Comparison of ENCODE assay signal across 23 cellular contexts in genomic region chr11:26228778-26229177, GRCh38.
DNase-seq lines count a peak whose midpoint lies in the region; ATAC-seq and TF ChIP-seq lines count a peak whose summit lies in the region.
"Had no signal": no experiment of that assay in that cellular context is flagged by ENCODE, and none has a peak within 500 bp of the region (broad histone marks: within the 10 kb centered on the region; RNA-seq: fewer than 3 reads in every experiment).

No MANE protein-coding gene starts in this region.

- H3K18ac ChIP-seq in IMR-90 (ENCODE audit: low read depth, low read length): peak overlapping the region; percentile 79

- H3K9me3 ChIP-seq in IMR-90 (ENCODE audit: control insufficient read depth, insufficient read depth, low read length) (no peaks in the 10 kb centered on the region), stomach (no peaks in the 10 kb centered on the region)
- H3K9me3 ChIP-seq: breast epithelium, left lung had no signal

- peak overlapping the region; percentile 86 for H2BK120ac ChIP-seq in IMR-90 (ENCODE audit: low read depth, low read length)

- peak overlapping the region; percentile 50 for H4K91ac ChIP-seq in IMR-90 (ENCODE audit: insufficient read depth, low read depth, low read length)

- no peak overlapping the region for H3K27ac Mint-ChIP-seq in activated CD4-positive, alpha-beta memory T cell treated with anti-CD3 and anti-CD28 coated beads, Interleukin-2, amount 10 ng/mL, durations not matched to agents 7 days and 5 days
- H3K27ac Mint-ChIP-seq: activated CD8-positive, alpha-beta memory T cell treated with anti-CD3 and anti-CD28 coated beads, Interleukin-2, amount 10 ng/mL, durations not matched to agents 7 days and 5 days; activated T-helper 2 cell treated with anti-CD3 and anti-CD28 coated beads, Interferon-gamma antibody, Interleukin-2, Interleukin-4, amounts not matched to agents 10 μg/mL and 5 μg/mL and 100 μg/mL, durations not matched to agents 14 hours and 24 hours and 36 hours; nephron progenitor cell; stimulated activated naive CD8-positive, alpha-beta T cell treated with anti-CD3 and anti-CD28 coated beads, Interleukin-15, Interleukin-2, amounts not matched to agents 100 ng/mL and 50 ng/mL, for 24 hours had no signal

- peaks cover 3% of the 10 kb centered on the region; the same call in 1 of the 2 replicates for H3K9me1 ChIP-seq in IMR-90 (ENCODE audit: insufficient read depth, low read length)

- H3K27ac ChIP-seq in IMR-90 (ENCODE audit: insufficient read depth, low read length) (peak overlapping the region; percentile 85), brain microvascular endothelial cell (peak overlapping the region; percentile 71), stomach (no peak overlapping the region)
- H3K27ac ChIP-seq: breast epithelium, left lung had no signal

- CTCF ChIA-PET in IMR-90 (lab: Yijun Ruan, JAX): interaction anchor here (0.6 to 1.5 kb wide), 6 partner anchors 13 to 247 kb away, joined by 3 to 15 read pairs (median 6); no protein-coding TSS in a partner anchor
- CTCF ChIA-PET in activated CD4-positive, alpha-beta memory T cell treated with anti-CD3 and anti-CD28 coated beads, Interleukin-2, amount 10 ng/mL, durations not matched to agents 7 days and 5 days (lab: Charles Lee): no interaction called here

- no peak for TF ChIP-seq POLR2A in IMR-90 (IDR thresholded peaks at IDR 0.05; ENCODE audit: low read depth, low read length)
- TF ChIP-seq POLR2A in stomach (IDR thresholded peaks at IDR 0.05): no peak

- peak overlapping the region; percentile 9 to 85; a peak in 2 of 4 replicates for H4K8ac ChIP-seq in IMR-90 (ENCODE audit: low read depth in 2 of 2, low read length in 2 of 2)

- peak overlapping the region; percentile 26; the same call in 1 of the 2 replicates for H3K23ac ChIP-seq in IMR-90 (ENCODE audit: low read depth, low read length)

- H2BK20ac ChIP-seq in IMR-90 (ENCODE audit: low read depth, low read length): peak overlapping the region; percentile 91

- H3K4me2 ChIP-seq in IMR-90 (ENCODE audit: low read depth, low read length): peak overlapping the region; percentile 25; the same call in 1 of the 2 replicates
- H3K4me2 ChIP-seq: smooth muscle cell had no signal

- H2AK9ac ChIP-seq in IMR-90 (replicated peaks; ENCODE audit: low read depth, low read length, poor library complexity): no peak overlapping the region

- no TSS peak for BruUV-seq in IMR-90 (replicated peaks; lab: Mats Ljungman, UMichigan)

- dilution Hi-C loops in IMR-90 (cut with HindIII; ENCODE audit: low sequenced_read_pairs, unreplicated experiment): no loop called here

- intact Hi-C loops in IMR-90 (cut with micrococcal nuclease): loop anchor here (10.0 kb wide), 3 partner anchors 794 to 1834 kb away; no protein-coding TSS in a partner anchor
- intact Hi-C loops in stomach (cut with DNase I; ENCODE audit: low total_unique reads): loop anchor here (10.0 kb wide), 1 partner anchor 244 kb away; no protein-coding TSS in a partner anchor

- no peak for TF ChIP-seq EP300 in stomach (IDR thresholded peaks at IDR 0.05)

- H2AFZ ChIP-seq in IMR-90 (replicated peaks; ENCODE audit: low read length, poor library complexity): no peak overlapping the region

- no peaks in the 10 kb centered on the region for H3K79me1 ChIP-seq in IMR-90 (ENCODE audit: low read depth in 1 of 2, low read length in 2 of 2)

- H3K27me3 ChIP-seq in IMR-90 (ENCODE audit: control insufficient read depth, insufficient read depth, low read length) (no peaks in the 10 kb centered on the region), brain microvascular endothelial cell (replicated peaks) (no peaks in the 10 kb centered on the region), stomach (no peaks in the 10 kb centered on the region)
- H3K27me3 ChIP-seq: breast epithelium, left lung had no signal

- peak overlapping the region; percentile 91 for H4K5ac ChIP-seq in IMR-90 (ENCODE audit: low read depth, low read length)

- H4K20me1 ChIP-seq in IMR-90 (ENCODE audit: insufficient read depth, low read length): no peaks in the 10 kb centered on the region

- H3K56ac ChIP-seq in IMR-90 (ENCODE audit: extremely low read depth, insufficient read depth, low read length): peak overlapping the region; percentile 52; the same call in 1 of the 2 replicates

- no peak for TF ChIP-seq RAD21 in IMR-90 (IDR thresholded peaks at IDR 0.05; ENCODE audit: low read length)

- no peaks in the 10 kb centered on the region for H3K27me3 Mint-ChIP-seq in activated CD4-positive, alpha-beta memory T cell treated with anti-CD3 and anti-CD28 coated beads, Interleukin-2, amount 10 ng/mL, durations not matched to agents 7 days and 5 days
- H3K27me3 Mint-ChIP-seq: activated CD8-positive, alpha-beta memory T cell treated with anti-CD3 and anti-CD28 coated beads, Interleukin-2, amount 10 ng/mL, durations not matched to agents 7 days and 5 days; stimulated activated naive CD8-positive, alpha-beta T cell treated with anti-CD3 and anti-CD28 coated beads, Interleukin-15, Interleukin-2, amounts not matched to agents 100 ng/mL and 50 ng/mL, for 24 hours had no signal

- peak overlapping the region; percentile 63 for H2BK15ac ChIP-seq in IMR-90 (ENCODE audit: low read depth, low read length)

- H3K9ac ChIP-seq in IMR-90 (ENCODE audit: low read depth, low read length): no peak overlapping the region

- peak overlapping the region; percentile 94 for H2BK5ac ChIP-seq in IMR-90 (ENCODE audit: low read depth, low read length, poor library complexity, severe bottlenecking)

- H3K4me3 ChIP-seq in IMR-90 (ENCODE audit: insufficient read depth, low read depth, low read length) (no peak overlapping the region), brain microvascular endothelial cell (ENCODE audit: low read depth, low read length) (no peak overlapping the region), foreskin fibroblast (ENCODE audit: low read depth in 1 of 2, low read length in 2 of 2) (no peak overlapping the region), stomach (no peak overlapping the region)
- H3K4me3 ChIP-seq: breast epithelium, left lung, smooth muscle cell had no signal

- WGBS in IMR-90 (ENCODE audit: extremely low coverage in 2 of 2, insufficient read length in 1 of 2), 2 experiments: no CpG with 5 or more reads among the region's 2 CpGs
- WGBS in stomach, 5 donors: 61 to 80% (median 65%) methylated on average over 2 of the region's 2 CpGs

- in situ Hi-C loops in IMR-90 (cut with MboI; ENCODE audit: low sequenced_read_pairs) (no loop called here), brain microvascular endothelial cell (cut with HindIII; ENCODE audit: low pct_ligation_motif_present, low sequenced_read_pairs) (no loop called here)

- no peaks in the 10 kb centered on the region for H3K36me3 Mint-ChIP-seq in activated CD4-positive, alpha-beta memory T cell treated with anti-CD3 and anti-CD28 coated beads, Interleukin-2, amount 10 ng/mL, durations not matched to agents 7 days and 5 days (ENCODE audit: low read depth)
- H3K36me3 Mint-ChIP-seq: activated CD8-positive, alpha-beta memory T cell treated with anti-CD3 and anti-CD28 coated beads, Interleukin-2, amount 10 ng/mL, durations not matched to agents 7 days and 5 days had no signal

- peak; percentile 18; the same call in 1 of the 2 replicates for ATAC-seq in IMR-90 (ENCODE audit: low read depth)
- ATAC-seq: activated CD8-positive, alpha-beta memory T cell treated with anti-CD3 and anti-CD28 coated beads, Interleukin-2, amount 10 ng/mL, durations not matched to agents 7 days and 5 days; left lung; Right ventricle myocardium inferior had no signal

- H3K4me1 ChIP-seq in IMR-90 (ENCODE audit: control insufficient read depth, insufficient read depth, low read length): peaks cover 19% of the 10 kb centered on the region
- H3K4me1 ChIP-seq in stomach: no peaks in the 10 kb centered on the region
- H3K4me1 ChIP-seq: breast epithelium, left lung had no signal

- no peaks in the 10 kb centered on the region for H3K4me1 Mint-ChIP-seq in activated CD4-positive, alpha-beta memory T cell treated with anti-CD3 and anti-CD28 coated beads, Interleukin-2, amount 10 ng/mL, durations not matched to agents 7 days and 5 days
- H3K4me1 Mint-ChIP-seq: activated CD8-positive, alpha-beta memory T cell treated with anti-CD3 and anti-CD28 coated beads, Interleukin-2, amount 10 ng/mL, durations not matched to agents 7 days and 5 days; nephron progenitor cell had no signal

- H3K4ac ChIP-seq in IMR-90 (ENCODE audit: low read depth, low read length): peak overlapping the region; percentile 65

- H3K14ac ChIP-seq in IMR-90 (replicated peaks; ENCODE audit: low read depth, low read length): peak overlapping the region; percentile 57; the same call in 1 of the 2 replicates

- no peak overlapping the region for H3K4me3 Mint-ChIP-seq in activated CD4-positive, alpha-beta memory T cell treated with anti-CD3 and anti-CD28 coated beads, Interleukin-2, amount 10 ng/mL, durations not matched to agents 7 days and 5 days
- H3K4me3 Mint-ChIP-seq: activated CD8-positive, alpha-beta memory T cell treated with anti-CD3 and anti-CD28 coated beads, Interleukin-2, amount 10 ng/mL, durations not matched to agents 7 days and 5 days; nephron progenitor cell; stimulated activated naive CD8-positive, alpha-beta T cell treated with anti-CD3 and anti-CD28 coated beads, Interleukin-15, Interleukin-2, amounts not matched to agents 100 ng/mL and 50 ng/mL, for 24 hours had no signal

- DNase-seq in IMR-90: peak; percentile 59
- DNase-seq in brain microvascular endothelial cell: peak; percentile 28
- peak; percentile 40 to 60 for DNase-seq in foreskin fibroblast
- DNase-seq in SW480 (ENCODE audit: low spot score): no peak
- no peak for DNase-seq in activated CD4-positive, alpha-beta memory T cell treated with anti-CD3 and anti-CD28 coated beads, Interleukin-2, amount 10 ng/mL, durations not matched to agents 7 days and 5 days
- DNase-seq in stomach: no peak
- no peak for DNase-seq in activated CD8-positive, alpha-beta memory T cell treated with anti-CD3 and anti-CD28 coated beads, Interleukin-2, amount 50 U/mL, for 48 hours
- DNase-seq: activated CD4-positive, alpha-beta T cell treated with anti-CD3 and anti-CD28 coated beads for 4 hours; activated CD8-positive, alpha-beta memory T cell treated with anti-CD3 and anti-CD28 coated beads, Interleukin-2, amount 10 ng/mL, durations not matched to agents 7 days and 5 days; AML-193; DND-41; left lung; midbrain; NCI-H1417; NCI-H2107; NCI-H510A treated with DMSO at 0.1 percent for 48 hours; nephron progenitor cell; stimulated activated CD4-positive, alpha-beta T cell treated with anti-CD3 and anti-CD28 coated beads, Interleukin-4, amount 100 ng/mL, for 1 hour had no signal

- peaks cover 5% of the 10 kb centered on the region for H3K9me3 Mint-ChIP-seq in activated CD4-positive, alpha-beta memory T cell treated with anti-CD3 and anti-CD28 coated beads, Interleukin-2, amount 10 ng/mL, durations not matched to agents 7 days and 5 days
- H3K9me3 Mint-ChIP-seq: activated T-helper 2 cell treated with anti-CD3 and anti-CD28 coated beads, Interferon-gamma antibody, Interleukin-2, Interleukin-4, amounts not matched to agents 10 μg/mL and 5 μg/mL and 100 μg/mL, durations not matched to agents 14 hours and 24 hours and 36 hours; nephron progenitor cell; stimulated activated naive CD8-positive, alpha-beta T cell treated with anti-CD3 and anti-CD28 coated beads, Interleukin-15, Interleukin-2, amounts not matched to agents 100 ng/mL and 50 ng/mL, for 24 hours had no signal

- H3K36me3 ChIP-seq in IMR-90 (ENCODE audit: control insufficient read depth, insufficient read depth, low read length) (no peaks in the 10 kb centered on the region), brain microvascular endothelial cell (replicated peaks) (no peaks in the 10 kb centered on the region), stomach (no peaks in the 10 kb centered on the region)
- H3K36me3 ChIP-seq: breast epithelium, left lung had no signal

- peak overlapping the region; percentile 46 for H2AK5ac ChIP-seq in IMR-90 (ENCODE audit: low read depth, low read length)

- POLR2A ChIA-PET in IMR-90 (lab: Charles Lee; ENCODE audit: unreplicated experiment): no interaction called here
- POLR2A ChIA-PET in activated CD4-positive, alpha-beta memory T cell treated with anti-CD3 and anti-CD28 coated beads, Interleukin-2, amount 10 ng/mL, durations not matched to agents 7 days and 5 days (lab: Charles Lee): no interaction called here

- TF ChIP-seq CTCF in IMR-90 (conservative IDR thresholded peaks at IDR 0.05; ENCODE audit: low read depth, low read length) (no peak), brain microvascular endothelial cell (IDR thresholded peaks at IDR 0.05; ENCODE audit: low read depth, low read length, missing control alignments) (no peak), foreskin fibroblast (IDR thresholded peaks at IDR 0.05; ENCODE audit: low read depth, low read length) (no peak), stomach (IDR thresholded peaks at IDR 0.05) (no peak)

Comparison
In these comparisons a context has a peak if more than half of its experiments do, and no peak if none do; other contexts are left out.
1. DNase-seq: peak in IMR-90 (single experiment), brain microvascular endothelial cell (single experiment) and foreskin fibroblast (2 of 2); none in SW480 (single experiment), activated CD4-positive, alpha-beta memory T cell treated with anti-CD3 and anti-CD28 coated beads, Interleukin-2, amount 10 ng/mL, durations not matched to agents 7 days and 5 days (single experiment), stomach (single experiment) and activated CD8-positive, alpha-beta memory T cell treated with anti-CD3 and anti-CD28 coated beads, Interleukin-2, amount 50 U/mL, for 48 hours (single experiment).
2. H3K27ac ChIP-seq: peak in IMR-90 (single experiment) and brain microvascular endothelial cell (single experiment); none in stomach (0 of 5).